In genomic region chr1:199399996-199400714, GRCh38 we compare ENCODE assay signal across 14 cellular contexts.
A peak's percentile ranks its signal among the peaks of the same experiment; 100 is the strongest.
DNase-seq lines count a peak whose midpoint lies in the region; ATAC-seq and TF ChIP-seq lines count a peak whose summit lies in the region.
"Had no signal": no experiment of that assay in that cellular context is flagged by ENCODE, and none has a peak within 500 bp of the region (broad histone marks: within the 10 kb centered on the region; RNA-seq: fewer than 3 reads in every experiment).

No MANE protein-coding gene starts in this region.

- H2AFZ ChIP-seq in PC-3 (ENCODE audit: low read length), result no peak overlapping the region
- H2AFZ ChIP-seq: parathyroid adenoma had no signal

- H3K9me3 ChIP-seq in PC-3 (ENCODE audit: low read length), result no peaks in the 10 kb centered on the region

- peak; percentile 57 for ATAC-seq in GM19468 (IDR thresholded peaks at IDR 0.05; ENCODE audit: extremely low read depth, unreplicated experiment)
- ATAC-seq in HG03103 (IDR thresholded peaks at IDR 0.05; ENCODE audit: low read depth, unreplicated experiment), result peak; percentile 90
- ATAC-seq in PC-3, result no peak
- ATAC-seq in HG03045 (IDR thresholded peaks at IDR 0.05; ENCODE audit: unreplicated experiment), result no peak

- no peaks in the 10 kb centered on the region for H4K20me1 ChIP-seq in PC-3 (ENCODE audit: low read length)

- H3K4me1 ChIP-seq in PC-3 (ENCODE audit: insufficient read depth, low read length), result no peaks in the 10 kb centered on the region
- H3K4me1 ChIP-seq: parathyroid adenoma had no signal

- no peak overlapping the region for H3K4me3 ChIP-seq in PC-3 (ENCODE audit: low read length)

- CTCF ChIA-PET in PC-3 (lab: Charles Lee), result no interaction called here

- no peak for TF ChIP-seq CTCF in PC-3 (conservative IDR thresholded peaks at IDR 0.05; ENCODE audit: low read depth, low read length)

- DNase-seq in GF-D8 (lab: John Stamatoyannopoulos, UW), result peak; percentile 1
- peak; percentile 59 for DNase-seq in OCI-M1 (lab: John Stamatoyannopoulos, UW)
- no peak for DNase-seq in PC-3
- DNase-seq in NCI-H1694 (lab: John Stamatoyannopoulos, UW), result no peak
- DNase-seq in NCI-H187 treated with DMSO at 0.1 percent for 48 hours (lab: John Stamatoyannopoulos, UW), result no peak
- DNase-seq: activated naive CD4-positive, alpha-beta T cell treated with anti-CD3 and anti-CD28 coated beads for 36 hours; kidney; NCI-H2171; T1000 had no signal

- POLR2A ChIA-PET in PC-3 (lab: Charles Lee; ENCODE audit: unreplicated experiment), result no interaction called here

- H3F3A ChIP-seq in PC-3 (ENCODE audit: low read length, unreplicated experiment), result no peaks in the 10 kb centered on the region

- H3K36me3 ChIP-seq in PC-3 (ENCODE audit: low read depth, low read length), result no peaks in the 10 kb centered on the region

- no TSS peak for BruUV-seq in PC-3 (replicated peaks; lab: Mats Ljungman, UMichigan)

- H3K27me3 ChIP-seq in PC-3 (ENCODE audit: low read length), result no peaks in the 10 kb centered on the region

- no peaks in the 10 kb centered on the region for H3K9me2 ChIP-seq in PC-3 (replicated peaks; ENCODE audit: low read length)

- H3K27ac ChIP-seq in PC-3 (ENCODE audit: low read length), result no peak overlapping the region
- H3K27ac ChIP-seq: C4-2B, parathyroid adenoma had no signal

- intact Hi-C loops in PC-3 (cut with micrococcal nuclease), result no loop called here

- H3K4me2 ChIP-seq in PC-3 (ENCODE audit: low read length), result no peak overlapping the region

- H3K79me2 ChIP-seq in PC-3 (ENCODE audit: low read length), result no peaks in the 10 kb centered on the region
- H3K79me2 ChIP-seq: parathyroid adenoma had no signal

- H3K9ac ChIP-seq in PC-3 (ENCODE audit: low read length), result no peak overlapping the region
- H3K9ac ChIP-seq: parathyroid adenoma had no signal

Comparison
In these comparisons a context has a peak if more than half of its experiments do, and no peak if none do; other contexts are left out.
1. DNase-seq: peak in GF-D8 (single experiment) and OCI-M1 (single experiment); none in PC-3 (single experiment), NCI-H1694 (single experiment) and NCI-H187 treated with DMSO at 0.1 percent for 48 hours (single experiment).
2. ATAC-seq: peak in GM19468 (single experiment) and HG03103 (single experiment); none in PC-3 (single experiment) and HG03045 (single experiment).